8 cellular contexts compared by ENCODE assay signal in genomic region chr1:23118957-23119792, GRCh38. TPM values are rescaled to one million over a fixed set of nuclear protein-coding genes. Genes with fewer than 3 reads are reported as not detected.
DNase-seq lines count a peak whose midpoint lies in the region; ATAC-seq and TF ChIP-seq lines count a peak whose summit lies in the region.

No MANE protein-coding gene starts in this region.

- peak overlapping the region; percentile 42; the same call in 1 of the 2 replicates for H3K4me2 ChIP-seq in DND-41 (ENCODE audit: insufficient read depth, low read length)

- in situ Hi-C loops in brain microvascular endothelial cell (cut with HindIII; ENCODE audit: low pct_ligation_motif_present, low sequenced_read_pairs) = no loop called here

- H3K4me1 Mint-ChIP-seq in naive B cell = peaks cover 27 to 46% (median 43%) of the 10 kb centered on the region in 3 donors

- H3K27me3 ChIP-seq in DND-41 (ENCODE audit: insufficient read depth, low read length, poor library complexity) (no peaks in the 10 kb centered on the region), Peyer's patch (no peaks in the 10 kb centered on the region), brain microvascular endothelial cell (replicated peaks) (no peaks in the 10 kb centered on the region)

- no peaks in the 10 kb centered on the region for H3K27me3 Mint-ChIP-seq in naive B cell

- TF ChIP-seq POLR2A in Peyer's patch (IDR thresholded peaks at IDR 0.05) = no peak

- ATAC-seq in DND-41 (ENCODE audit: insufficient read depth, low read depth) = peak; percentile 89
- peak in 1 of 2 donors; percentile 29 for ATAC-seq in naive B cell (ENCODE audit: low read depth in 2 of 2)
- no peak for ATAC-seq in HG03442 (IDR thresholded peaks at IDR 0.05; ENCODE audit: unreplicated experiment)

- TF ChIP-seq CTCF in DND-41 (IDR thresholded peaks at IDR 0.05; ENCODE audit: borderline replicate concordance, extremely low read depth, low read length, poor library complexity, severe bottlenecking) (no peak), Peyer's patch (IDR thresholded peaks at IDR 0.05) (no peak), brain microvascular endothelial cell (IDR thresholded peaks at IDR 0.05; ENCODE audit: low read depth, low read length, missing control alignments) (no peak)

- H3K36me3 ChIP-seq in DND-41 (ENCODE audit: insufficient read depth, low read length) (no peaks in the 10 kb centered on the region), Peyer's patch (no peaks in the 10 kb centered on the region), brain microvascular endothelial cell (replicated peaks) (no peaks in the 10 kb centered on the region)

- H3K9me3 ChIP-seq in DND-41 (ENCODE audit: insufficient read depth, low read length, severe bottlenecking) = no peaks in the 10 kb centered on the region
- H3K9me3 ChIP-seq in Peyer's patch = no peaks in the 10 kb centered on the region

- no peak overlapping the region for H2AFZ ChIP-seq in DND-41 (ENCODE audit: low read depth, low read length)

- H3K27ac ChIP-seq in DND-41 (ENCODE audit: low read length) (no peak overlapping the region; the same call in 1 of the 2 replicates), Peyer's patch (peak overlapping the region in 3 of 4 donors; percentile 29 to 69 (median 42)), brain microvascular endothelial cell (peak overlapping the region; percentile 66)

- DNase-seq in DND-41 (peak; percentile 64), Peyer's patch (no peak), brain microvascular endothelial cell (no peak), naive B cell (no peak), pons (ENCODE audit: low spot score) (no peak), mesenteric fat pad (ENCODE audit: low spot score) (no peak), NCI-H187 (lab: John Stamatoyannopoulos, UW) (no peak)

- H3K4me3 ChIP-seq in DND-41 (ENCODE audit: low read depth in 1 of 2, low read length in 2 of 2) = no peak overlapping the region
- H3K4me3 ChIP-seq in Peyer's patch = peak overlapping the region in 1 of 4 donors; percentile 32
- H3K4me3 ChIP-seq in brain microvascular endothelial cell (ENCODE audit: low read depth, low read length) = no peak overlapping the region

- H3K4me1 ChIP-seq in DND-41 (ENCODE audit: insufficient read depth, low read length) (peaks cover 15% of the 10 kb centered on the region), Peyer's patch (peaks cover 0 to 78% (median 5%) of the 10 kb centered on the region in 4 donors)

- no peaks in the 10 kb centered on the region for H3K9me3 Mint-ChIP-seq in naive B cell

- peaks cover 64% of the 10 kb centered on the region for H3K79me2 ChIP-seq in DND-41 (ENCODE audit: insufficient read depth, low read length)

- H3K36me3 Mint-ChIP-seq in naive B cell = no peaks in the 10 kb centered on the region

- H4K20me1 ChIP-seq in DND-41 (ENCODE audit: insufficient read depth, low read length) = peaks cover 47% of the 10 kb centered on the region

- H3K4me3 Mint-ChIP-seq in naive B cell = peak overlapping the region in 7 of 8 donors; percentile 0 to 61 (median 45)

- H3K9ac ChIP-seq in DND-41 (ENCODE audit: low read depth, low read length) = no peak overlapping the region

- H3K27ac Mint-ChIP-seq in naive B cell = peak overlapping the region in 5 of 6 donors; percentile 3 to 81 (median 64)

RNA-seq across cellular contexts. Expression of gene LUZP1, which starts 49.5 kb away (rescaled TPM):
- total RNA-seq in Peyer's patch = 10 to 100 TPM; 38.8 to 92.8 (median 70.4) TPM
- polyA plus RNA-seq in naive B cell (ENCODE audit: low read depth in 6 of 6) = 10 to 100 TPM in 1 of 6 donors, 1 to 10 TPM in 5; 1.3 to 14.1 (median 7.0) TPM
- total RNA-seq in mesenteric fat pad = 48.6 TPM
